9 cellular contexts compared by ENCODE assay signal in genomic region chr1:207808322-207808705, GRCh38. TPM values are rescaled to one million over a fixed set of nuclear protein-coding genes. Genes with fewer than 3 reads are reported as not detected.
A peak's percentile ranks its signal among the peaks of the same experiment; 100 is the strongest.
DNase-seq lines count a peak whose midpoint lies in the region; ATAC-seq lines count a peak whose summit lies in the region.
"Had no signal": no experiment of that assay in that cellular context is flagged by ENCODE, and none has a peak within 500 bp of the region (broad histone marks: within the 10 kb centered on the region; RNA-seq: fewer than 3 reads in every experiment).

No MANE protein-coding gene starts in this region.

- H3K4me1 ChIP-seq in right cardiac atrium (ENCODE audit: control insufficient read depth, insufficient read depth, low read length) = peaks cover 68% of the 10 kb centered on the region

- ATAC-seq in right cardiac atrium (no peak), HG02759 (IDR thresholded peaks at IDR 0.05; ENCODE audit: unreplicated experiment) (no peak)
- ATAC-seq in stimulated activated naive B cell treated with anti-CD40 and anti-IgM and Interleukin-4, amounts not matched to agents 10 μg/mL and 1 μg/mL and 100 μg/mL, for 72 hours (replicated peaks) = no peak

- no peaks in the 10 kb centered on the region for H3K27me3 ChIP-seq in right cardiac atrium (ENCODE audit: control insufficient read depth, insufficient read depth)

- H3K27me3 Mint-ChIP-seq in activated CD4-positive, alpha-beta memory T cell treated with anti-CD3 and anti-CD28 coated beads, Interleukin-2, amount 10 ng/mL, durations not matched to agents 7 days and 5 days = no peaks in the 10 kb centered on the region
- no peaks in the 10 kb centered on the region for H3K27me3 Mint-ChIP-seq in stimulated activated naive B cell treated with anti-CD40 and anti-IgM and Interleukin-4, amounts not matched to agents 10 μg/mL and 1 μg/mL and 100 μg/mL, for 72 hours

- peaks cover 70% of the 10 kb centered on the region for H3K36me3 Mint-ChIP-seq in activated CD4-positive, alpha-beta memory T cell treated with anti-CD3 and anti-CD28 coated beads, Interleukin-2, amount 10 ng/mL, durations not matched to agents 7 days and 5 days (ENCODE audit: low read depth)
- peaks cover 62 to 75% of the 10 kb centered on the region in 2 donors for H3K36me3 Mint-ChIP-seq in stimulated activated naive B cell treated with anti-CD40 and anti-IgM and Interleukin-4, amounts not matched to agents 10 μg/mL and 1 μg/mL and 100 μg/mL, for 72 hours
- H3K36me3 Mint-ChIP-seq: natural killer cell had no signal

- 49% methylated on average over 7 of the region's 7 CpGs for WGBS in right cardiac atrium

- H3K4me1 Mint-ChIP-seq in activated CD4-positive, alpha-beta memory T cell treated with anti-CD3 and anti-CD28 coated beads, Interleukin-2, amount 10 ng/mL, durations not matched to agents 7 days and 5 days = peaks cover 42% of the 10 kb centered on the region
- H3K4me1 Mint-ChIP-seq in stimulated activated naive B cell treated with anti-CD40 and anti-IgM and Interleukin-4, amounts not matched to agents 10 μg/mL and 1 μg/mL and 100 μg/mL, for 72 hours = peaks cover 42 to 69% of the 10 kb centered on the region in 2 donors

- H3K27ac ChIP-seq in right cardiac atrium (ENCODE audit: low read length) = peak overlapping the region; percentile 87

- intact Hi-C loops in right cardiac atrium (cut with DNase I) = no loop called here

- CTCF ChIA-PET in activated CD4-positive, alpha-beta memory T cell treated with anti-CD3 and anti-CD28 coated beads, Interleukin-2, amount 10 ng/mL, durations not matched to agents 7 days and 5 days (lab: Charles Lee) = no interaction called here

- H3K9me3 ChIP-seq in right cardiac atrium (ENCODE audit: control insufficient read depth, low read length) = no peaks in the 10 kb centered on the region

- DNase-seq in HPDE6-E6E7 (ENCODE audit: extremely low spot score) (peak; percentile 95), right cardiac atrium (no peak), AG08396 (ENCODE audit: low spot score) (no peak), NCI-H82 treated with DMSO at 0.1 percent for 48 hours (lab: John Stamatoyannopoulos, UW; ENCODE audit: unreplicated experiment) (no peak)
- DNase-seq in activated CD4-positive, alpha-beta memory T cell treated with anti-CD3 and anti-CD28 coated beads, Interleukin-2, amount 10 ng/mL, durations not matched to agents 7 days and 5 days = peak; percentile 6
- DNase-seq in stimulated activated naive B cell treated with anti-CD40 and anti-IgM and Interleukin-4, amounts not matched to agents 10 μg/mL and 1 μg/mL and 100 μg/mL, for 72 hours = no peak
- DNase-seq: KG1, natural killer cell had no signal

- peak overlapping the region; percentile 28 for H3K27ac Mint-ChIP-seq in activated CD4-positive, alpha-beta memory T cell treated with anti-CD3 and anti-CD28 coated beads, Interleukin-2, amount 10 ng/mL, durations not matched to agents 7 days and 5 days
- peak overlapping the region; percentile 90 for H3K27ac Mint-ChIP-seq in stimulated activated naive B cell treated with anti-CD40 and anti-IgM and Interleukin-4, amounts not matched to agents 10 μg/mL and 1 μg/mL and 100 μg/mL, for 72 hours
- H3K27ac Mint-ChIP-seq: natural killer cell had no signal

- H3K4me3 ChIP-seq in right cardiac atrium (ENCODE audit: low read length) = no peak overlapping the region

- POLR2A ChIA-PET in activated CD4-positive, alpha-beta memory T cell treated with anti-CD3 and anti-CD28 coated beads, Interleukin-2, amount 10 ng/mL, durations not matched to agents 7 days and 5 days (lab: Charles Lee) = no interaction called here

- no peaks in the 10 kb centered on the region for H3K9me3 Mint-ChIP-seq in activated CD4-positive, alpha-beta memory T cell treated with anti-CD3 and anti-CD28 coated beads, Interleukin-2, amount 10 ng/mL, durations not matched to agents 7 days and 5 days
- no peaks in the 10 kb centered on the region for H3K9me3 Mint-ChIP-seq in stimulated activated naive B cell treated with anti-CD40 and anti-IgM and Interleukin-4, amounts not matched to agents 10 μg/mL and 1 μg/mL and 100 μg/mL, for 72 hours
- H3K9me3 Mint-ChIP-seq: natural killer cell had no signal

- no peak overlapping the region for H3K4me3 Mint-ChIP-seq in activated CD4-positive, alpha-beta memory T cell treated with anti-CD3 and anti-CD28 coated beads, Interleukin-2, amount 10 ng/mL, durations not matched to agents 7 days and 5 days
- no peak overlapping the region for H3K4me3 Mint-ChIP-seq in stimulated activated naive B cell treated with anti-CD40 and anti-IgM and Interleukin-4, amounts not matched to agents 10 μg/mL and 1 μg/mL and 100 μg/mL, for 72 hours
- H3K4me3 Mint-ChIP-seq: natural killer cell had no signal

RNA-seq across cellular contexts. Expression of gene CD46, which starts 56.5 kb away (rescaled TPM):
- total RNA-seq in activated CD4-positive, alpha-beta memory T cell treated with anti-CD3 and anti-CD28 coated beads, Interleukin-2, amount 10 ng/mL, durations not matched to agents 7 days and 5 days = 100 to 1,000 TPM; 140 to 145 TPM
- total RNA-seq in right cardiac atrium = 10 to 100 TPM; 81.7 to 94.2 (median 86.4) TPM
- 56.3 TPM for polyA plus RNA-seq in right cardiac atrium

Comparison
In these comparisons a context has a peak if more than half of its experiments do, and no peak if none do; other contexts are left out.
1. DNase-seq: peak in HPDE6-E6E7 (single experiment) and activated CD4-positive, alpha-beta memory T cell treated with anti-CD3 and anti-CD28 coated beads, Interleukin-2, amount 10 ng/mL, durations not matched to agents 7 days and 5 days (single experiment); none in right cardiac atrium (0 of 3), stimulated activated naive B cell treated with anti-CD40 and anti-IgM and Interleukin-4, amounts not matched to agents 10 μg/mL and 1 μg/mL and 100 μg/mL, for 72 hours (single experiment), AG08396 (single experiment) and NCI-H82 treated with DMSO at 0.1 percent for 48 hours (single experiment).